8 cellular contexts compared by ENCODE assay signal in the genomic region with DNA sequence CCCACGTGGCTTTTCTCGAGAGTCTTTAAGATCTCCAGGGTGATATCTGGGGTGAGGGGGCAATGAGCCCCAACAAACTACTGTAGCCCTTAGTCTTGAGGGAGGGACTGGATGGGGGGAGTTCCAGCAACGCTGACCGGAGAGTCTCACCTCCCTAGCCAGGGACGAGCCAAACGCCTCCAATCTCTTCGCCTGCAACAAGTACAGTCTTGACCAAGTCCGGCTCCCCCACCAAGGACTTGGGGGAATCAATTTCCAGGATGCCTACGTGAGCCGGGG. TPM values are rescaled to one million over a fixed set of nuclear protein-coding genes. Genes with fewer than 3 reads are reported as not detected.
DNase-seq lines count a peak whose midpoint lies in the region; ATAC-seq and TF ChIP-seq lines count a peak whose summit lies in the region.
"Had no signal": no experiment of that assay in that cellular context is flagged by ENCODE, and none has a peak within 500 bp of the region (broad histone marks: within the 10 kb centered on the region; RNA-seq: fewer than 3 reads in every experiment).

No MANE protein-coding gene starts in this region.

- H3K4me1 ChIP-seq in SJCRH30: peaks cover 8% of the 10 kb centered on the region; the same call in 1 of the 2 replicates
- peaks cover 4 to 8% of the 10 kb centered on the region in 2 donors for H3K4me1 ChIP-seq in esophagus (ENCODE audit: control insufficient read depth in 2 of 2, insufficient read depth in 2 of 2, low read length in 1 of 2)
- peaks cover 0 to 42% of the 10 kb centered on the region in 2 donors for H3K4me1 ChIP-seq in muscle layer of duodenum (ENCODE audit: control insufficient read depth in 1 of 2, insufficient read depth in 2 of 2, low read length in 2 of 2)
- peaks cover 0 to 28% (median 18%) of the 10 kb centered on the region in 4 donors for H3K4me1 ChIP-seq in transverse colon

- intact Hi-C loops in transverse colon (cut with DNase I; ENCODE audit: low total_unique reads): no loop called here
- intact Hi-C loops in activated naive CD4-positive, alpha-beta T cell treated with anti-CD3 and anti-CD28 coated beads for 36 hours (cut with micrococcal nuclease): no loop called here

- no peak overlapping the region for H3K27ac Mint-ChIP-seq in activated naive CD4-positive, alpha-beta T cell treated with anti-CD3 and anti-CD28 coated beads for 36 hours

- peaks cover 68% of the 10 kb centered on the region for H3K27me3 Mint-ChIP-seq in activated naive CD4-positive, alpha-beta T cell treated with anti-CD3 and anti-CD28 coated beads for 36 hours (ENCODE audit: low read depth)

- TF ChIP-seq POLR2A in transverse colon (IDR thresholded peaks at IDR 0.05): no peak

- H3K4me1 Mint-ChIP-seq in activated naive CD4-positive, alpha-beta T cell treated with anti-CD3 and anti-CD28 coated beads for 36 hours (ENCODE audit: low read depth): peaks cover 10% of the 10 kb centered on the region

- H3K9me3 ChIP-seq in SJCRH30 (replicated peaks) (no peaks in the 10 kb centered on the region), esophagus (ENCODE audit: control insufficient read depth in 2 of 2, insufficient read depth in 1 of 2, low read depth in 1 of 2, low read length in 1 of 2) (no peaks in the 10 kb centered on the region), muscle layer of duodenum (ENCODE audit: control insufficient read depth in 1 of 2, low read length in 2 of 2) (no peaks in the 10 kb centered on the region), transverse colon (no peaks in the 10 kb centered on the region)

- H3K27ac ChIP-seq in SJCRH30: peak overlapping the region; percentile 80
- no peak overlapping the region for H3K27ac ChIP-seq in esophagus (ENCODE audit: low read depth in 2 of 2, low read length in 1 of 2)
- peak overlapping the region; percentile 51 for H3K27ac ChIP-seq in muscle layer of duodenum (ENCODE audit: low read length)
- H3K27ac ChIP-seq in transverse colon: peak overlapping the region; percentile 48 to 76 (median 58)

- peak overlapping the region; percentile 77 for H3K4me3 ChIP-seq in SJCRH30
- peak overlapping the region; percentile 8 to 30 for H3K4me3 ChIP-seq in esophagus (ENCODE audit: low read depth in 1 of 2, low read length in 2 of 2)
- H3K4me3 ChIP-seq in muscle layer of duodenum (ENCODE audit: low read depth in 1 of 2, low read length in 2 of 2): peak overlapping the region; percentile 61 to 62
- H3K4me3 ChIP-seq in transverse colon: peak overlapping the region; percentile 13 to 42 (median 23)

- no peak for TF ChIP-seq CTCF in transverse colon (IDR thresholded peaks at IDR 0.05)

- H3K36me3 Mint-ChIP-seq in activated naive CD4-positive, alpha-beta T cell treated with anti-CD3 and anti-CD28 coated beads for 36 hours (ENCODE audit: low read depth): no peaks in the 10 kb centered on the region

- CTCF ChIA-PET in activated naive CD4-positive, alpha-beta T cell treated with anti-CD3 and anti-CD28 coated beads for 36 hours (lab: Charles Lee): interaction anchor here (1.1 kb wide), 1 partner anchor 17 kb away, joined by 6 read pairs; no protein-coding TSS in a partner anchor

- DNase-seq in SJCRH30 (no peak), transverse colon (no peak)
- DNase-seq in activated naive CD4-positive, alpha-beta T cell treated with anti-CD3 and anti-CD28 coated beads for 36 hours: no peak

- in situ Hi-C loops in transverse colon (cut with MboI; ENCODE audit: low pct_ligation_motif_present in 1 of 4, low pct_unique_long_range_greater_than_20kb in 1 of 4, low sequenced_read_pairs in 3 of 4): no loop called here

- H3K9me3 Mint-ChIP-seq in activated naive CD4-positive, alpha-beta T cell treated with anti-CD3 and anti-CD28 coated beads for 36 hours: no peaks in the 10 kb centered on the region

- H3K36me3 ChIP-seq in SJCRH30 (peaks cover 9% of the 10 kb centered on the region), esophagus (ENCODE audit: control insufficient read depth in 2 of 2, insufficient read depth in 2 of 2, low read length in 1 of 2) (no peaks in the 10 kb centered on the region), muscle layer of duodenum (ENCODE audit: control insufficient read depth in 1 of 2, insufficient read depth in 2 of 2, low read length in 2 of 2) (no peaks in the 10 kb centered on the region), transverse colon (no peaks in the 10 kb centered on the region)

- TF ChIP-seq EP300 in transverse colon (IDR thresholded peaks at IDR 0.05; ENCODE audit: low read depth): no peak

- H3K4me3 Mint-ChIP-seq in activated naive CD4-positive, alpha-beta T cell treated with anti-CD3 and anti-CD28 coated beads for 36 hours: no peak overlapping the region

- ATAC-seq in HG03354 (IDR thresholded peaks at IDR 0.05; ENCODE audit: poor library complexity, severe bottlenecking, unreplicated experiment) (no peak), GM21367 (IDR thresholded peaks at IDR 0.05; ENCODE audit: unreplicated experiment) (no peak)
- ATAC-seq: activated CD4-positive, CD25-positive, alpha-beta regulatory T cell treated with anti-CD3 and anti-CD28 coated beads, Interleukin-2, amount 50 U/mL, for 24 hours had no signal

- H3K27me3 ChIP-seq in SJCRH30 (no peaks in the 10 kb centered on the region), esophagus (ENCODE audit: control insufficient read depth in 1 of 2, insufficient read depth in 2 of 2, low read length in 2 of 2) (peaks cover 0 to 3% of the 10 kb centered on the region in 2 donors), muscle layer of duodenum (ENCODE audit: low read depth, low read length) (peaks cover 26% of the 10 kb centered on the region), transverse colon (peaks cover 96% of the 10 kb centered on the region)

- WGBS in esophagus, 2 donors: 4 to 11% methylated on average over 10 of the region's 10 CpGs
- WGBS in transverse colon (ENCODE audit: low coverage in 1 of 2), 2 donors: 18% methylated on average over 9 of the region's 10 CpGs; no CpG with 5 or more reads in 1 of the 2 donors

RNA-seq across cellular contexts. Expression of gene CCDC8, which starts 0.4 kb away (rescaled TPM):
- 39.7 and 41.8 TPM in 2 replicates for total RNA-seq in SJCRH30 (2014; rRNA removed; shearing (Covaris generic))
- polyA plus RNA-seq in esophagus: under 1 TPM; 0.28 to 0.31 TPM
- 1 to 10 TPM in 3 of 4 donors, under 1 TPM in 1; 0.40 to 1.9 (median 1.2) TPM for total RNA-seq in transverse colon
- not detected for total RNA-seq in activated naive CD4-positive, alpha-beta T cell treated with anti-CD3 and anti-CD28 coated beads for 36 hours

RNA-seq across cellular contexts. Expression of gene PNMA8C, which starts 15.8 kb away (rescaled TPM):
- total RNA-seq in SJCRH30 (2014; rRNA removed; shearing (Covaris generic)): 0.02 TPM in 1 of 2 replicates, not detected in the other
- polyA plus RNA-seq in esophagus: not detected
- not detected for total RNA-seq in transverse colon
- total RNA-seq in activated naive CD4-positive, alpha-beta T cell treated with anti-CD3 and anti-CD28 coated beads for 36 hours: not detected

RNA-seq across cellular contexts. Expression of gene PNMA8A, which starts 58.4 kb away (rescaled TPM):
- total RNA-seq in SJCRH30 (2014; rRNA removed; shearing (Covaris generic)): 40.1 and 41.8 TPM in 2 replicates
- polyA plus RNA-seq in esophagus: under 1 TPM; 0.02 to 0.10 TPM
- total RNA-seq in transverse colon: under 1 TPM in 3 of 4 donors, not detected in 1; 0.20 to 0.68 (median 0.64) TPM
- 1 to 10 TPM; 1.1 to 1.5 TPM for total RNA-seq in activated naive CD4-positive, alpha-beta T cell treated with anti-CD3 and anti-CD28 coated beads for 36 hours

Comparison
In these comparisons a context has a peak if more than half of its experiments do, and no peak if none do; other contexts are left out.
1. H3K27ac ChIP-seq: peak in SJCRH30 (single experiment), muscle layer of duodenum (single experiment) and transverse colon (4 of 4); none in esophagus (0 of 2).
2. H3K4me3 ChIP-seq: peak in every context shown above with its lines; median percentile 77 in SJCRH30; 62 in muscle layer of duodenum; 23 in transverse colon; 19 in esophagus.
3. RNA of gene CCDC8, which starts 0.4 kb away (total RNA-seq): 39.7 to 41.8 TPM in SJCRH30; 0.40 to 1.9 TPM in transverse colon and not detected in activated naive CD4-positive, alpha-beta T cell treated with anti-CD3 and anti-CD28 coated beads for 36 hours; every median in the first group is over 10 times any median in the second.
4. RNA of gene PNMA8A, which starts 58.4 kb away (total RNA-seq): 40.1 to 41.8 TPM in SJCRH30; 1.1 to 1.5 TPM in activated naive CD4-positive, alpha-beta T cell treated with anti-CD3 and anti-CD28 coated beads for 36 hours and 0.20 to 0.68 TPM in transverse colon; every median in the first group is over 10 times any median in the second.